Comparison of ENCODE assay signal across 20 cellular contexts in the genomic region with DNA sequence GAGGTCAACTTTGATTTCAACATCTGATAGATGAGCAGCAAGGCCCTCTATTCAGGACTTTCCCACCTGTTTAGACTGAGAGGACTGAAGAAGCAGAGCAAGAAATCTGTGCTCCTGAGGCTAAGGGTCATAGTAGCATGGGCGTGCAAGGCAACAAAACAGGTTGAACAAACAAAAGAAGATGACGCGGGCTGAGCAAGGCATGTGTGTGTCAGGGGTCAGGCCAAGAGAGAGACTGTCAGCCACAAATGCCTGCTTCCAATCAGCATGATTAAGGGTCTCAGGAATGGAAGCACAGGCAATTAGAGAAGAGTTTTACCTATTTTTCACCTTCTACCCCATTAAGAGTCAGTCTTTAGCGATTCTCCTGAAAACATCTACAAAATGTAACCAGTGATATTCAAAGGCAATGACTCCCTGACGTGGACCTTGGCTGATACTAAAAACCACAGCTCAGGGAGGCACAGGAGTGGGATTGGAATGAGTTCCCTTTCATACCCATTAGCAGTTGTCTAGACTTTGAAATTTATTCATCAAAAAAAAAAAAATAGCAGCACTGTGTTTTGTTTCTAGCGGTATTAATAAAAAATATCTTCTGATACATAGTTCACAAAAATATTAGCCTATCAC.
DNase-seq lines count a peak whose midpoint lies in the region; ATAC-seq and TF ChIP-seq lines count a peak whose summit lies in the region.
"Had no signal": no experiment of that assay in that cellular context is flagged by ENCODE, and none has a peak within 500 bp of the region (broad histone marks: within the 10 kb centered on the region; RNA-seq: fewer than 3 reads in every experiment).

No MANE protein-coding gene starts in this region.

- peak; percentile 33 for DNase-seq in Caki2 (ENCODE audit: low read depth)
- peak; percentile 17 for DNase-seq in NCI-H2227 treated with DMSO at 0.1 percent for 48 hours (lab: John Stamatoyannopoulos, UW)
- peak; percentile 38 for DNase-seq in neuronal stem cell (ENCODE audit: low spot score)
- no peak for DNase-seq in stimulated activated CD4-positive, alpha-beta T cell treated with anti-CD3 and anti-CD28 coated beads, Interleukin-2, amount 100 ng/mL, for 24 hours
- DNase-seq in NCI-H526 treated with DMSO at 0.1 percent for 48 hours (lab: John Stamatoyannopoulos, UW) = no peak
- no peak for DNase-seq in T-helper 1 cell
- DNase-seq in GM23338 (ENCODE audit: low spot score) = no peak
- DNase-seq: activated CD4-positive, CD25-positive, alpha-beta regulatory T cell treated with anti-CD3 and anti-CD28 coated beads, Interleukin-2, amount 50 U/mL, for 72 hours; aorta; DND-41; NCI-H1417 treated with DMSO at 0.1 percent for 48 hours; NK-92 treated with Interleukin-12 subunit alpha and Interleukin-12 subunit beta, amount 100 ng/mL, for 24 hours; Right ventricle myocardium superior; upper lobe of right lung had no signal

- H3K36me3 Mint-ChIP-seq in GM23338 (ENCODE audit: low read depth) = peaks cover 25% of the 10 kb centered on the region; the same call in 2 of the 3 replicates
- H3K36me3 Mint-ChIP-seq: CD14-positive monocyte, memory B cell had no signal

- no peak overlapping the region for H2AK5ac ChIP-seq in neuronal stem cell (ENCODE audit: low read depth, low read length)

- no peak overlapping the region for H2BK5ac ChIP-seq in neuronal stem cell (ENCODE audit: low read length)

- H3K23ac ChIP-seq in neuronal stem cell (ENCODE audit: low read depth, low read length, poor library complexity) = no peak overlapping the region

- H2AFZ ChIP-seq in neuronal stem cell (ENCODE audit: low read length) = no peak overlapping the region
- H2AFZ ChIP-seq in GM23338 = no peak overlapping the region

- H3K14ac ChIP-seq in neuronal stem cell (ENCODE audit: low read length) = no peak overlapping the region

- no peaks in the 10 kb centered on the region for H4K20me1 ChIP-seq in GM23338 (replicated peaks; ENCODE audit: insufficient read depth)

- no peak overlapping the region for H3K9ac ChIP-seq in neuronal stem cell (ENCODE audit: low read depth, low read length, poor library complexity)
- H3K9ac ChIP-seq: KMS-11 had no signal

- H3K4me3 ChIP-seq in neuronal stem cell (ENCODE audit: low read length in 2 of 2) (no peak overlapping the region), GM23338 (no peak overlapping the region)
- H3K4me3 ChIP-seq: upper lobe of right lung had no signal

- no peak overlapping the region for H2BK120ac ChIP-seq in neuronal stem cell (ENCODE audit: low read depth, low read length)

- H3K9me2 ChIP-seq in GM23338 (ENCODE audit: insufficient read depth) = no peaks in the 10 kb centered on the region

- TF ChIP-seq CTCF in GM23338 (conservative IDR thresholded peaks at IDR 0.05; ENCODE audit: low read depth in 2 of 2) = no peak

- no peaks in the 10 kb centered on the region for H3K27me3 ChIP-seq in neuronal stem cell (ENCODE audit: control insufficient read depth in 3 of 3, insufficient read depth in 3 of 3, low read depth in 1 of 3, low read length in 3 of 3)
- H3K27me3 ChIP-seq in GM23338 (ENCODE audit: insufficient read depth) = no peaks in the 10 kb centered on the region
- H3K27me3 ChIP-seq: neutrophil, upper lobe of right lung had no signal

- in situ Hi-C loops in Caki2 (cut with HindIII; ENCODE audit: low pct_unique_long_range_greater_than_20kb, low sequenced_read_pairs) = no loop called here

- peaks cover 3 to 10% of the 10 kb centered on the region in 2 donors for H3K4me1 ChIP-seq in neuronal stem cell (ENCODE audit: control insufficient read depth in 2 of 2, insufficient read depth in 1 of 2, low read depth in 1 of 2, low read length in 2 of 2)
- H3K4me1 ChIP-seq in GM23338 (ENCODE audit: insufficient read depth) = no peaks in the 10 kb centered on the region
- H3K4me1 ChIP-seq: upper lobe of right lung had no signal

- peaks cover 0 to 5% of the 10 kb centered on the region in 2 donors for H3K9me3 ChIP-seq in neuronal stem cell (replicated peaks in 1 of 2; ENCODE audit: control insufficient read depth in 2 of 2, insufficient read depth in 1 of 2, low read depth in 1 of 2, low read length in 2 of 2)
- H3K9me3 ChIP-seq: neutrophil, upper lobe of right lung had no signal

- H3F3A ChIP-seq in GM23338 (replicated peaks; ENCODE audit: low read depth) = no peaks in the 10 kb centered on the region

- WGBS in neuronal stem cell (ENCODE audit: extremely low coverage in 2 of 2, insufficient read length in 2 of 2, insufficient replicate concordance in 1 of 2), 2 donors = no CpG with 5 or more reads among the region's 6 CpGs

- H3K27me3 Mint-ChIP-seq in GM23338 (ENCODE audit: insufficient read depth, low read depth, poor library complexity) = no peaks in the 10 kb centered on the region

- peak; percentile 51 for ATAC-seq in esophagus mucosa
- ATAC-seq in GM23338 = no peak
- ATAC-seq: sciatic nerve, upper lobe of right lung had no signal

- H3K9me3 Mint-ChIP-seq in GM23338 = peaks cover 36% of the 10 kb centered on the region

- H3K27ac ChIP-seq in neuronal stem cell (replicated peaks; ENCODE audit: low read length) = peak overlapping the region; percentile 72
- H3K27ac ChIP-seq in GM23338 (ENCODE audit: low read depth) = no peak overlapping the region
- H3K27ac ChIP-seq: KMS-11, neutrophil, upper lobe of right lung had no signal

- no peaks in the 10 kb centered on the region for H3K4me1 Mint-ChIP-seq in GM23338
- H3K4me1 Mint-ChIP-seq: CD14-positive monocyte, memory B cell had no signal

- H2BK15ac ChIP-seq in neuronal stem cell (ENCODE audit: low read length) = no peak overlapping the region

- H3K36me3 ChIP-seq in neuronal stem cell (replicated peaks in 1 of 2; ENCODE audit: control insufficient read depth in 2 of 2, insufficient read depth in 2 of 2, low read length in 2 of 2) (no peaks in the 10 kb centered on the region), GM23338 (ENCODE audit: insufficient read depth) (peaks cover 11% of the 10 kb centered on the region)
- H3K36me3 ChIP-seq: neutrophil, upper lobe of right lung had no signal

- no peak overlapping the region for H3K27ac Mint-ChIP-seq in GM23338
- H3K27ac Mint-ChIP-seq: CD14-positive monocyte, memory B cell had no signal

- no peaks in the 10 kb centered on the region for H3K79me1 ChIP-seq in neuronal stem cell (ENCODE audit: low read depth, low read length)

- H3K18ac ChIP-seq in neuronal stem cell (ENCODE audit: low read length) = no peak overlapping the region

- no peak overlapping the region for H2BK12ac ChIP-seq in neuronal stem cell (ENCODE audit: low read length)

- no peak overlapping the region for H4K8ac ChIP-seq in neuronal stem cell (ENCODE audit: low read depth, low read length)

- no peak overlapping the region for H3K4ac ChIP-seq in neuronal stem cell (ENCODE audit: low read length)

- no peaks in the 10 kb centered on the region for H3K79me2 ChIP-seq in GM23338 (replicated peaks; ENCODE audit: insufficient read depth)

- H4K91ac ChIP-seq in neuronal stem cell (ENCODE audit: low read depth, low read length, poor library complexity) = no peak overlapping the region

- H3K4me3 Mint-ChIP-seq in GM23338 = no peak overlapping the region
- H3K4me3 Mint-ChIP-seq: CD14-positive monocyte, memory B cell had no signal

- H3K4me2 ChIP-seq in neuronal stem cell (ENCODE audit: insufficient read depth, low read length, poor library complexity, severe bottlenecking) (no peak overlapping the region), GM23338 (no peak overlapping the region)
- H3K4me2 ChIP-seq: KMS-11 had no signal

TF ChIP-seq in GM23338, 12 proteins besides CTCF, POLR2A, EP300 and RAD21:
- no peak for TF ChIP-seq ZNF331 (CRISPR knock-in tag; IDR thresholded peaks at IDR 0.05; ENCODE audit: low read depth)
- no peak for TF ChIP-seq EZH2phosphoT487 (IDR thresholded peaks at IDR 0.05; ENCODE audit: unreplicated experiment)
- TF ChIP-seq ETS1 (IDR thresholded peaks at IDR 0.05) = no peak
- no peak for TF ChIP-seq NANOG (IDR thresholded peaks at IDR 0.05; ENCODE audit: borderline replicate concordance)
- no peak for TF ChIP-seq JUNB (IDR thresholded peaks at IDR 0.05; ENCODE audit: unreplicated experiment)
- no peak for TF ChIP-seq ZNF114 (CRISPR knock-in tag; IDR thresholded peaks at IDR 0.05)
- TF ChIP-seq POLR2AphosphoS5 (IDR thresholded peaks at IDR 0.05; ENCODE audit: low read depth) = no peak

Comparison
In these comparisons a context has a peak if more than half of its experiments do, and no peak if none do; other contexts are left out.
1. DNase-seq: peak in Caki2 (single experiment), NCI-H2227 treated with DMSO at 0.1 percent for 48 hours (single experiment) and neuronal stem cell (single experiment); none in stimulated activated CD4-positive, alpha-beta T cell treated with anti-CD3 and anti-CD28 coated beads, Interleukin-2, amount 100 ng/mL, for 24 hours (0 of 2), NCI-H526 treated with DMSO at 0.1 percent for 48 hours (single experiment), T-helper 1 cell (0 of 5) and GM23338 (single experiment).